In the genomic region with DNA sequence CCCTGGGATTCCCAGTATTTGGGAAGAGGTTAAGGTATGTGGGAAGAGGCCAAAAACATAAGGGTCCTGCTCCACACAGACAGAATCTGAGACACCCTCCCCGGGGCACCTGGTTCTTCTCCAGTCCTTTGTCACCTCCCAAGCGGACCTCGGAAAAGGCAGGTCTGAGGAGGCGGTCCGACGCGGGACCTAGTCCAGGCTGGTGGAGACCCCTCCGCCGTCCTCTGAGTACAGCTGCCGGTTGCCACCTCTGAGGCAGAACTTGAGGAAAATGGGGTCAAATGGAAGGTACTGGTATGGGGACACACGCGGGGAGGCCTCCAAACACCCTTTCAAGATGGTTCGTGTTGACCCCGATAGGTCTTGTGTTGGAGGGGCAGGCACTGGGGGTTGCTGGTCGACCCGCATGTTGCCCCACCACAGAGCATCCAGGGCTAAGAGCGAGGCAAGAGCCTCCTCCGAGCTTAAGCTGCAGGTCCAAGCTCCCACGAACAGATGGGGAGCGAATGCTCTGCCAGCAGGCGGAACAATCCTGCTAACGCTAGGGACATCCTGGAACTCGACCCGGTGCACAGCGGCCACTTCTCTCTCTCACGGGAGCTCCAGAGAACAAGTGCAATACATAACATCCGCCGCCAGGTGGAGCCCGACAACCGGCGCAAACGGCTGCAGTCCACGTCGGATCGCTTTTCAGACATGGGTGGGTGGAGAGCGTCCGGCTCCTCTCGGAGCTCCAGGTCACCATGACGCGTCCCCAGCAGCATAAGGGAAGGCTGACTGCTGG, we compare ENCODE assay signal across 8 cellular contexts.
A peak's percentile ranks its signal among the peaks of the same experiment; 100 is the strongest.
DNase-seq lines count a peak whose midpoint lies in the region; ATAC-seq and TF ChIP-seq lines count a peak whose summit lies in the region.
"Not testable (repeated sequence)": the region's sequence is repeated elsewhere in the genome, so short reads cannot be mapped to it uniquely, and the experiment has no call there.

No MANE protein-coding gene starts in this region.

- H3K9me2 ChIP-seq in MM.1S (replicated peaks; ENCODE audit: insufficient read depth, low read length): not testable (repeated sequence)

- not testable (repeated sequence) for H3K9me3 ChIP-seq in MM.1S (replicated peaks; ENCODE audit: insufficient read depth, low read length)

- H4K20me1 ChIP-seq in MM.1S (ENCODE audit: insufficient read depth, low read length): not testable (repeated sequence)

- H3K36me3 ChIP-seq in MM.1S (replicated peaks; ENCODE audit: insufficient read depth, low read length): not testable (repeated sequence)

- DNase-seq in CD1c-positive myeloid dendritic cell (ENCODE audit: extremely low spot score) (peak; percentile 72), MM.1S (peak; percentile 71), RPMI7951 (ENCODE audit: low read depth) (peak; percentile 85), epithelial cell of prostate (ENCODE audit: low read depth, low spot score) (peak; percentile 26), lung microvascular endothelial cell (ENCODE audit: low read depth in 2 of 2) (peak; percentile 72 to 88)
- peak; percentile 67 for DNase-seq in activated T-cell treated with anti-CD3 and anti-CD28 coated beads, Interleukin-2, amount 50 U/mL, for 1 hour
- DNase-seq in stimulated activated CD4-positive, alpha-beta T cell treated with anti-CD3 and anti-CD28 coated beads, Interleukin-4, amount 100 ng/mL, for 4 hours: peak; percentile 23 to 51

- not testable (repeated sequence) for H3K4me1 ChIP-seq in MM.1S (ENCODE audit: low read length)

- H3K79me2 ChIP-seq in MM.1S (ENCODE audit: low read length): not testable (repeated sequence)

- peak overlapping the region; percentile 33; the same call in 1 of the 2 replicates for H2AFZ ChIP-seq in MM.1S (ENCODE audit: low read length)

- ATAC-seq in GM19455 (IDR thresholded peaks at IDR 0.05; ENCODE audit: unreplicated experiment): peak; percentile 63

- not testable (repeated sequence) for H3K27ac ChIP-seq in MM.1S (ENCODE audit: low read length); epithelial cell of prostate

- H3K4me3 ChIP-seq in MM.1S (ENCODE audit: low read length): not testable (repeated sequence)

- H3K9ac ChIP-seq in MM.1S (ENCODE audit: low read length): not testable (repeated sequence)

- peak; percentile 78 for TF ChIP-seq CTCF in MM.1S (IDR thresholded peaks at IDR 0.05; ENCODE audit: low read length)

- peak overlapping the region; percentile 38; the same call in 1 of the 2 replicates for H3K4me2 ChIP-seq in MM.1S (ENCODE audit: low read depth, low read length)

- not testable (repeated sequence) for H3K27me3 ChIP-seq in MM.1S (replicated peaks; ENCODE audit: insufficient read depth, low read length)

- H3F3A ChIP-seq in MM.1S (ENCODE audit: insufficient read depth, low read length): not testable (repeated sequence)

Comparison
In these comparisons a context has a peak if more than half of its experiments do, and no peak if none do; other contexts are left out.
1. DNase-seq: peak in every context shown above with its lines; median percentile 85 in RPMI7951; 80 in lung microvascular endothelial cell; 72 in CD1c-positive myeloid dendritic cell; 71 in MM.1S; 67 in activated T-cell treated with anti-CD3 and anti-CD28 coated beads, Interleukin-2, amount 50 U/mL, for 1 hour; 37 in stimulated activated CD4-positive, alpha-beta T cell treated with anti-CD3 and anti-CD28 coated beads, Interleukin-4, amount 100 ng/mL, for 4 hours; 26 in epithelial cell of prostate.